Comparison of ENCODE assay signal across 16 cellular contexts in genomic region chr2:238589591-238590460, GRCh38.
DNase-seq lines count a peak whose midpoint lies in the region; ATAC-seq and TF ChIP-seq lines count a peak whose summit lies in the region.
"Had no signal": no experiment of that assay in that cellular context is flagged by ENCODE, and none has a peak within 500 bp of the region (broad histone marks: within the 10 kb centered on the region; RNA-seq: fewer than 3 reads in every experiment).

No MANE protein-coding gene starts in this region.

- no peak overlapping the region for H3K4me3 Mint-ChIP-seq in activated CD8-positive, alpha-beta memory T cell treated with anti-CD3 and anti-CD28 coated beads, Interleukin-2, amount 10 ng/mL, durations not matched to agents 7 days and 5 days
- no peak overlapping the region for H3K4me3 Mint-ChIP-seq in osteocyte (ENCODE audit: unreplicated experiment)
- no peak overlapping the region for H3K4me3 Mint-ChIP-seq in type B pancreatic cell
- H3K4me3 Mint-ChIP-seq: CD8-positive, alpha-beta T cell had no signal

- H3K4me1 Mint-ChIP-seq in activated CD8-positive, alpha-beta memory T cell treated with anti-CD3 and anti-CD28 coated beads, Interleukin-2, amount 10 ng/mL, durations not matched to agents 7 days and 5 days, result peaks cover 1% of the 10 kb centered on the region
- H3K4me1 Mint-ChIP-seq in osteocyte (ENCODE audit: unreplicated experiment) (no peaks in the 10 kb centered on the region), type B pancreatic cell (ENCODE audit: unreplicated experiment) (no peaks in the 10 kb centered on the region)

- no peaks in the 10 kb centered on the region for H3K27me3 Mint-ChIP-seq in activated CD8-positive, alpha-beta memory T cell treated with anti-CD3 and anti-CD28 coated beads, Interleukin-2, amount 10 ng/mL, durations not matched to agents 7 days and 5 days
- H3K27me3 Mint-ChIP-seq in osteocyte (ENCODE audit: unreplicated experiment) (no peaks in the 10 kb centered on the region), type B pancreatic cell (peaks cover 4% of the 10 kb centered on the region)

- CTCF ChIA-PET in activated CD8-positive, alpha-beta memory T cell treated with anti-CD3 and anti-CD28 coated beads, Interleukin-2, amount 10 ng/mL, durations not matched to agents 7 days and 5 days (lab: Charles Lee), result no interaction called here

- DNase-seq in activated CD8-positive, alpha-beta memory T cell treated with anti-CD3 and anti-CD28 coated beads, Interleukin-2, amount 10 ng/mL, durations not matched to agents 7 days and 5 days, result peak; percentile 25
- no peak for DNase-seq in activated CD8-positive, alpha-beta memory T cell treated with anti-CD3 and anti-CD28 coated beads, Interleukin-2, amount 50 U/mL, for 48 hours
- DNase-seq in islet precursor cell, result peak; percentile 45
- DNase-seq in osteocyte (ENCODE audit: extremely low spot score, unreplicated experiment), result peak; percentile 73
- no peak for DNase-seq in NCI-H1436 (lab: John Stamatoyannopoulos, UW)
- DNase-seq in activated T-cell treated with anti-CD3 and anti-CD28 coated beads for 4 hours, result no peak
- DNase-seq in type B pancreatic cell (ENCODE audit: extremely low spot score, unreplicated experiment), result no peak
- DNase-seq: 8988T; CD8-positive, alpha-beta T cell; KBM-7; NCI-H1417 treated with DMSO at 0.1 percent for 48 hours; NCI-H2029; NCI-H510A; NCI-H774; RPMI8226 had no signal

- H3K9me3 Mint-ChIP-seq in activated CD8-positive, alpha-beta memory T cell treated with anti-CD3 and anti-CD28 coated beads, Interleukin-2, amount 10 ng/mL, durations not matched to agents 7 days and 5 days (ENCODE audit: low read depth), result no peaks in the 10 kb centered on the region
- no peaks in the 10 kb centered on the region for H3K9me3 Mint-ChIP-seq in osteocyte (ENCODE audit: unreplicated experiment)
- no peaks in the 10 kb centered on the region for H3K9me3 Mint-ChIP-seq in type B pancreatic cell
- H3K9me3 Mint-ChIP-seq: CD8-positive, alpha-beta T cell had no signal

- no peaks in the 10 kb centered on the region for H3K36me3 Mint-ChIP-seq in activated CD8-positive, alpha-beta memory T cell treated with anti-CD3 and anti-CD28 coated beads, Interleukin-2, amount 10 ng/mL, durations not matched to agents 7 days and 5 days
- no peaks in the 10 kb centered on the region for H3K36me3 Mint-ChIP-seq in osteocyte (ENCODE audit: unreplicated experiment)
- no peaks in the 10 kb centered on the region for H3K36me3 Mint-ChIP-seq in type B pancreatic cell
- H3K36me3 Mint-ChIP-seq: CD8-positive, alpha-beta T cell had no signal

- H3K27ac Mint-ChIP-seq in activated CD8-positive, alpha-beta memory T cell treated with anti-CD3 and anti-CD28 coated beads, Interleukin-2, amount 10 ng/mL, durations not matched to agents 7 days and 5 days, result no peak overlapping the region
- no peak overlapping the region for H3K27ac Mint-ChIP-seq in osteocyte (ENCODE audit: unreplicated experiment)
- H3K27ac Mint-ChIP-seq in type B pancreatic cell, result no peak overlapping the region
- H3K27ac Mint-ChIP-seq: CD8-positive, alpha-beta T cell had no signal

- TF ChIP-seq CTCF in osteocyte (IDR thresholded peaks at IDR 0.05) (no peak), type B pancreatic cell (conservative IDR thresholded peaks at IDR 0.05) (no peak)

- no peak for ATAC-seq in activated CD8-positive, alpha-beta memory T cell treated with anti-CD3 and anti-CD28 coated beads, Interleukin-2, amount 10 ng/mL, durations not matched to agents 7 days and 5 days
- no peak for ATAC-seq in GM19467 (IDR thresholded peaks at IDR 0.05; ENCODE audit: unreplicated experiment)
- ATAC-seq: CD8-positive, alpha-beta T cell had no signal

Comparison
In these comparisons a context has a peak if more than half of its experiments do, and no peak if none do; other contexts are left out.
1. DNase-seq: peak in activated CD8-positive, alpha-beta memory T cell treated with anti-CD3 and anti-CD28 coated beads, Interleukin-2, amount 10 ng/mL, durations not matched to agents 7 days and 5 days (single experiment), islet precursor cell (single experiment) and osteocyte (single experiment); none in activated CD8-positive, alpha-beta memory T cell treated with anti-CD3 and anti-CD28 coated beads, Interleukin-2, amount 50 U/mL, for 48 hours (single experiment), NCI-H1436 (single experiment), activated T-cell treated with anti-CD3 and anti-CD28 coated beads for 4 hours (single experiment) and type B pancreatic cell (single experiment).